In the genomic region with DNA sequence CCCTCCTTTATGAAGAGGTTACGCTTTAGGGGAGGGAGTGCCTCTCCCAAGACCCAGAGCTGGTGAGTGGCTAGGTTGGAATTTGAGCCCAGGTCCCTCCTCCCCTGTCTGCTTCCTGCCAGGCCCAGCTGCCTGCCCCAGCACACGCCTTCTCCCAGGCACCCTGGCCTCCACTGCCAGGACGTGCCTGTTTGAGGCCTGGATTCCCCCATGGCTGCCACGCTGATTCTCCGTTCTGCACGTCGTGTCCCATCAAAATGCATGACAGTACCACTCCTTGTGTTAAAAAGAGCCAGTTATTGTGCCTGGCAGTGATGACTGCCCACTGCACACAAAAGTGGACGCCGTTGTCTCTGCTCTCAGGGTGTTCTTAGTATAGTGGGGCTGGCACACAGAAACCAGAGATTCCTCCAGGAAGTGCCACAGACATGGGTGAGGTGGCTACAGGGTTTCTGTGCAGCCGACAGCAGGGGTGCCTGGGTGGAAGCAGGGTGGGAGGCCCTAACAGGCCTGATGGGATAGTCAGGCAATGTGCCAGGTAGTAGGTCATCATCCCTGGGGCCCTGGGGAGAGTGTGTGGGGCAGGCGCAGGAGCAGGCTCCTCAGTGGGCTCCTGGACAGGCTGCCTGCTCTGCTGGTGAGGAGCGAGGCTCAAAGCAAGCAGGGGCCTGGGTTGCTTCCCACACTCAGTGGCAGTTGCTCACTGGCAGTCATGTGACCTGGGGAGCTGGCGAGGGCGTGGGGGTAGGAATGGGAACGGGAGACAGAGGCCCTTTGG, we compare ENCODE assay signal across 8 cellular contexts. TPM values are rescaled to one million over a fixed set of nuclear protein-coding genes. Genes with fewer than 3 reads are reported as not detected.
DNase-seq lines count a peak whose midpoint lies in the region; ATAC-seq, FAIRE-seq and TF ChIP-seq lines count a peak whose summit lies in the region.

No MANE protein-coding gene starts in this region.

- DNase-seq in DND-41 (no peak), PC-3 (peak; percentile 91), epithelial cell of esophagus (ENCODE audit: low read depth) (peak; percentile 98), myocyte (ENCODE audit: low read depth) (peak; percentile 93), GM12892 (ENCODE audit: insufficient read length) (no peak), NCI-H1048 (lab: John Stamatoyannopoulos, UW) (no peak)
- DNase-seq in activated CD4-positive, CD25-positive, alpha-beta regulatory T cell treated with anti-CD3 and anti-CD28 coated beads, Interleukin-2, amount 50 U/mL, for 72 hours: no peak
- no peak for DNase-seq in activated effector memory CD4-positive, alpha-beta T cell treated with Interleukin-2 at 50 U/mL for 16 hours

- no peaks in the 10 kb centered on the region for H3K9me2 ChIP-seq in PC-3 (replicated peaks; ENCODE audit: low read length)

- H2AFZ ChIP-seq in DND-41 (ENCODE audit: low read depth, low read length) (no peak overlapping the region), PC-3 (ENCODE audit: low read length) (no peak overlapping the region)

- TF ChIP-seq CTCF in DND-41 (IDR thresholded peaks at IDR 0.05; ENCODE audit: borderline replicate concordance, extremely low read depth, low read length, poor library complexity, severe bottlenecking) (no peak), PC-3 (conservative IDR thresholded peaks at IDR 0.05; ENCODE audit: low read depth, low read length) (no peak), epithelial cell of esophagus (IDR thresholded peaks at IDR 0.05; ENCODE audit: insufficient read depth, low read depth, low read length, missing control alignments) (no peak)

- H3K4me1 ChIP-seq in DND-41 (ENCODE audit: insufficient read depth, low read length): no peaks in the 10 kb centered on the region; the same call in 1 of the 2 replicates
- peaks cover 39% of the 10 kb centered on the region for H3K4me1 ChIP-seq in PC-3 (ENCODE audit: insufficient read depth, low read length)

- peaks cover 79% of the 10 kb centered on the region for H4K20me1 ChIP-seq in DND-41 (ENCODE audit: insufficient read depth, low read length)
- H4K20me1 ChIP-seq in PC-3 (ENCODE audit: low read length): peaks cover 2% of the 10 kb centered on the region; the same call in 1 of the 2 replicates

- H3F3A ChIP-seq in PC-3 (ENCODE audit: low read length, unreplicated experiment): peaks cover 3% of the 10 kb centered on the region

- H3K4me3 ChIP-seq in DND-41 (ENCODE audit: low read depth in 1 of 2, low read length in 2 of 2) (no peak overlapping the region), PC-3 (ENCODE audit: low read length) (peak overlapping the region; percentile 40; the same call in 1 of the 2 replicates), epithelial cell of esophagus (ENCODE audit: low read length) (no peak overlapping the region)

- CTCF ChIA-PET in PC-3 (lab: Charles Lee): interaction anchor here (0.6 to 1.0 kb wide), 2 partner anchors 28 to 113 kb away, joined by 3 to 13 read pairs; no protein-coding TSS in a partner anchor

- H3K9me3 ChIP-seq in DND-41 (ENCODE audit: insufficient read depth, low read length, severe bottlenecking) (no peaks in the 10 kb centered on the region), PC-3 (ENCODE audit: low read length) (no peaks in the 10 kb centered on the region)

- TSS peak; percentile 36 for BruUV-seq in PC-3 (replicated peaks; lab: Mats Ljungman, UMichigan)

- ATAC-seq in DND-41 (ENCODE audit: insufficient read depth, low read depth) (peak; percentile 43; the same call in 2 of the 3 replicates), PC-3 (peak; percentile 88)

- no peak overlapping the region for H3K4me2 ChIP-seq in DND-41 (ENCODE audit: insufficient read depth, low read length)
- peak overlapping the region; percentile 65 for H3K4me2 ChIP-seq in PC-3 (ENCODE audit: low read length)

- peaks cover 90% of the 10 kb centered on the region for H3K79me2 ChIP-seq in DND-41 (ENCODE audit: insufficient read depth, low read length)
- H3K79me2 ChIP-seq in PC-3 (ENCODE audit: low read length): peaks cover 76% of the 10 kb centered on the region

- intact Hi-C loops in PC-3 (cut with micrococcal nuclease): loop anchor here (2.0 to 5.0 kb wide), 2 partner anchors 17 to 34 kb away; a partner anchor contains a TSS

- H3K9ac ChIP-seq in DND-41 (ENCODE audit: low read depth, low read length) (no peak overlapping the region), PC-3 (ENCODE audit: low read length) (peak overlapping the region; percentile 83)

- no peak for TF ChIP-seq POLR2A in GM12892 (IDR thresholded peaks at IDR 0.05; ENCODE audit: low read depth, low read length)

- H3K27me3 ChIP-seq in DND-41 (ENCODE audit: insufficient read depth, low read length, poor library complexity) (no peaks in the 10 kb centered on the region), PC-3 (ENCODE audit: low read length) (no peaks in the 10 kb centered on the region)

- peaks cover 59% of the 10 kb centered on the region for H3K36me3 ChIP-seq in DND-41 (ENCODE audit: insufficient read depth, low read length)
- H3K36me3 ChIP-seq in PC-3 (ENCODE audit: low read depth, low read length): peaks cover 14% of the 10 kb centered on the region

- peak overlapping the region; percentile 42; the same call in 1 of the 2 replicates for H3K27ac ChIP-seq in DND-41 (ENCODE audit: low read length)
- peak overlapping the region; percentile 99 for H3K27ac ChIP-seq in PC-3 (ENCODE audit: low read length)

- POLR2A ChIA-PET in PC-3 (lab: Charles Lee; ENCODE audit: unreplicated experiment): no interaction called here

- no peak for FAIRE-seq in GM12892 (lab: Jason Lieb, UNC)

RNA-seq across cellular contexts. Expression of a gene that starts 24.2 kb away (rescaled TPM):
- total RNA-seq in PC-3 (2014; rRNA removed) (55.9 and 71.3 TPM in 2 replicates), myocyte (29.7 and 41.7 TPM in 2 replicates)
- 94.4 TPM for polyA plus RNA-seq in myocyte (2012)
- 23.7 TPM for polyA plus RNA-seq in GM12892 (2012; ENCODE audit: missing spikeins)

RNA-seq across cellular contexts. Expression of a gene that starts 36.0 kb away (rescaled TPM):
- 14.8 TPM in 2 replicates for total RNA-seq in PC-3 (2014; rRNA removed)
- 31.5 and 46.3 TPM in 2 replicates for total RNA-seq in myocyte
- polyA plus RNA-seq in myocyte (2012): 24.3 TPM
- polyA plus RNA-seq in GM12892 (2012; ENCODE audit: missing spikeins): 17.4 TPM

Comparison
In these comparisons a context has a peak if more than half of its experiments do, and no peak if none do; other contexts are left out.
1. DNase-seq: peak in PC-3 (single experiment), epithelial cell of esophagus (single experiment) and myocyte (single experiment); none in DND-41 (single experiment), GM12892 (single experiment), activated CD4-positive, CD25-positive, alpha-beta regulatory T cell treated with anti-CD3 and anti-CD28 coated beads, Interleukin-2, amount 50 U/mL, for 72 hours (single experiment), NCI-H1048 (single experiment) and activated effector memory CD4-positive, alpha-beta T cell treated with Interleukin-2 at 50 U/mL for 16 hours (single experiment).